8 cellular contexts compared by ENCODE assay signal in the genomic region with DNA sequence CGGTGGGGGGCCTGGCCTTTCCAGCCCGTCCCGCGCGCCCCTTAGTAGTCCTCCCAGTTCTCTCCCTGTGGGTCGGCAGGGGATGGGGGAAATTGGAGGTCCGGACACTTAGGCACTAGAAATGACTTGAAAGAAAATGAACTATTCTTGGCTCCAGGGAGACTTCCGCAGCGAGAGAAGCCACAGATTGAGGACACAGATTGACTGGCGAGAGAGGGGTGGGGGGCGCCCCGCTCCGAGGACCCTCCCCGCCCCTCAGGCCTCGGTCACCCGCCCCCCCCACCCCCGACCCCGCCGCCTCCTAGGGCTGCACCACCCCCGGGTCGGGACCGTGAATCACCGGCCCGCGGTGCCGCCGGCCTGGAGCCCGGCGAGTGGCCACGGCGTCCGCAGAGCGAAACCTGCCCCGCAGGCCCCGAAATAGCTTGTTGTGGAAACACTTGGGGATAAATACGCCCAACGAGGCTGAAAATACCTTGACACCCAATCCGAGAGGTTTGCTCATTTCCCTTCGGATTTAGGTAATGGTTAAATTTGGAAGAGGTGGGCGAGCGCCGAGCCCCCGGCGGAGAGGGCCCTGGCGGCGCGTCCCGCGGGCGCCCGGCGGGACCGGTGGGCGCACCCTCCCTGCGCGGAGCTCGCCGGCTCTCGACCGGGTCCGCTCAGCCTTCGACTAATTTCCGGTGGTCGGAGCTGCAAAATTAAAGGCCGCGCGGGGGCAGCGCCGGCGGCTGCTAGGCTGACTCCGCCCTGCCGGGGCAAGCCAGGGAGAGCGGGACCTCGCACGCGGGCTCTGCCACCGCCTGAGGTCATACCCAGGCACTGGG. TPM values are rescaled to one million over a fixed set of nuclear protein-coding genes. Genes with fewer than 3 reads are reported as not detected.
DNase-seq lines count a peak whose midpoint lies in the region; ATAC-seq and TF ChIP-seq lines count a peak whose summit lies in the region.

GFI1 (minus strand) TSS at position 675 of the 827 bp plus-strand sequence. CDS start 3,438 bp downstream, outside the sequence.

- in situ Hi-C loops in GM13977 (cut with MboI; ENCODE audit: low pct_unique_long_range_greater_than_20kb, low sequenced_read_pairs, unreplicated experiment), result loop anchor here (10.0 kb wide), 1 partner anchor 108 kb away; no protein-coding TSS in a partner anchor

- peak within 1 kb of the TSS; percentile 99 for H3K4me3 Mint-ChIP-seq in activated T-helper 17 cell treated with anti-CD3 and anti-CD28 coated beads, Interleukin-2, amount 50 U/mL, for 72 hours

- peak; percentile 17 for ATAC-seq in HG02571 (IDR thresholded peaks at IDR 0.05; ENCODE audit: unreplicated experiment)
- peak; percentile 59 for ATAC-seq in activated T-helper 17 cell treated with anti-CD3 and anti-CD28 coated beads, Interleukin-2, amount 50 U/mL, for 72 hours (replicated peaks)
- ATAC-seq in left cardiac atrium, result peak; percentile 25 to 28
- ATAC-seq in GM19467 (IDR thresholded peaks at IDR 0.05; ENCODE audit: unreplicated experiment), result no peak

- no peaks in the 10 kb centered on the region for H3K9me3 ChIP-seq in skeletal muscle satellite cell (replicated peaks; ENCODE audit: low read length)

- no peaks in the 10 kb centered on the region for H3K27me3 Mint-ChIP-seq in activated T-helper 17 cell treated with anti-CD3 and anti-CD28 coated beads, Interleukin-2, amount 50 U/mL, for 72 hours

- H3K27ac ChIP-seq in RWPE1, result no peak within 1 kb of the TSS

- POLR2A ChIA-PET in RWPE1 (lab: Yijun Ruan, JAX; ENCODE audit: low non-redundant PET), result no interaction called here

- CTCF ChIA-PET in RWPE1 (lab: Yijun Ruan, JAX), result interaction anchor here (0.5 to 1.0 kb wide), 9 partner anchors 32 to 986 kb away, joined by 3 to 6 read pairs (median 3); partner anchors contain the start of gene CDC7

- H3K4me1 Mint-ChIP-seq in activated T-helper 17 cell treated with anti-CD3 and anti-CD28 coated beads, Interleukin-2, amount 50 U/mL, for 72 hours, result peaks cover 8% of the 10 kb centered on the region

- intact Hi-C loops in left cardiac atrium (cut with DNase I), result no loop called here

- peaks cover 44% of the 10 kb centered on the region for H3K4me1 ChIP-seq in skeletal muscle satellite cell (ENCODE audit: control insufficient read depth, insufficient read depth, low read length)

- H3K27ac Mint-ChIP-seq in activated T-helper 17 cell treated with anti-CD3 and anti-CD28 coated beads, Interleukin-2, amount 50 U/mL, for 72 hours, result peak within 1 kb of the TSS; percentile 98

- H3K9ac ChIP-seq in skeletal muscle satellite cell (ENCODE audit: low read depth, low read length), result no peak within 1 kb of the TSS

- H3K36me3 Mint-ChIP-seq in activated T-helper 17 cell treated with anti-CD3 and anti-CD28 coated beads, Interleukin-2, amount 50 U/mL, for 72 hours (ENCODE audit: low read depth), result peaks cover 44% of the 10 kb centered on the region

- TF ChIP-seq CTCF in GM13977 (IDR thresholded peaks at IDR 0.05; ENCODE audit: extremely low read depth, insufficient read depth, missing control alignments) (peak; percentile 34), RWPE1 (conservative IDR thresholded peaks at IDR 0.05; ENCODE audit: low read depth) (no peak)

- no peaks in the 10 kb centered on the region for H3K36me3 ChIP-seq in skeletal muscle satellite cell (ENCODE audit: insufficient read depth, low read length)

- peaks cover 77% of the 10 kb centered on the region for H3K27me3 ChIP-seq in skeletal muscle satellite cell (ENCODE audit: control insufficient read depth, insufficient read depth, low read length)

- DNase-seq in GM13977 (ENCODE audit: low spot score) (peak; percentile 70), NOMO-1 (lab: John Stamatoyannopoulos, UW; ENCODE audit: unreplicated experiment in 2 of 2) (peak; percentile 85 to 92), left cardiac atrium (peak; percentile 30), RWPE1 (ENCODE audit: low spot score) (no peak)

- peak within 1 kb of the TSS; percentile 91 for H3K4me2 ChIP-seq in skeletal muscle satellite cell (ENCODE audit: low read length)

- no peaks in the 10 kb centered on the region for H3K9me3 Mint-ChIP-seq in activated T-helper 17 cell treated with anti-CD3 and anti-CD28 coated beads, Interleukin-2, amount 50 U/mL, for 72 hours

- H3K4me3 ChIP-seq in skeletal muscle satellite cell (ENCODE audit: low read length), result peak within 1 kb of the TSS; percentile 67

RNA-seq across cellular contexts. Expression of gene GFI1, which starts in this region (rescaled TPM):
- total RNA-seq in activated T-helper 17 cell treated with anti-CD3 and anti-CD28 coated beads, Interleukin-2, amount 50 U/mL, for 72 hours, result 10 to 100 TPM; 33.0 to 38.6 TPM
- total RNA-seq in left cardiac atrium, result under 1 TPM; 0.63 to 0.85 TPM
- not detected in 2 replicates for total RNA-seq in skeletal muscle satellite cell (2012; rRNA removed)

Comparison
In these comparisons a context has a peak if more than half of its experiments do, and no peak if none do; other contexts are left out.
1. RNA of gene GFI1 (total RNA-seq): 33.0 to 38.6 TPM in activated T-helper 17 cell treated with anti-CD3 and anti-CD28 coated beads, Interleukin-2, amount 50 U/mL, for 72 hours; 0.63 to 0.85 TPM in left cardiac atrium; every median in the first group is over 10 times any median in the second.
2. Peak in DNase-seq and ATAC-seq in left cardiac atrium; RNA of the gene not detected or under 1 TPM.